ENCODE assay signal across 1 cellular context in genomic region chr3:41986566-41986965, GRCh38.
TF ChIP-seq lines count a peak whose summit lies in the region.

No MANE protein-coding gene starts in this region.

TF ChIP-seq in IMR-90, 13 proteins besides CTCF, POLR2A, EP300 and RAD21 (continued from another document):
- no peak for TF ChIP-seq ELK1 (IDR thresholded peaks at IDR 0.05; ENCODE audit: borderline replicate concordance, low read depth, low read length)
- no peak for TF ChIP-seq RFX5 (IDR thresholded peaks at IDR 0.05; ENCODE audit: low read depth, low read length)
- no peak for TF ChIP-seq MXI1 (IDR thresholded peaks at IDR 0.05; ENCODE audit: borderline replicate concordance, low read depth, low read length)
- TF ChIP-seq FOS (IDR thresholded peaks at IDR 0.05; ENCODE audit: low read depth, low read length) = no peak
- TF ChIP-seq USF2 (IDR thresholded peaks at IDR 0.05; ENCODE audit: low read depth, low read length) = no peak
- no peak for TF ChIP-seq MAFK (IDR thresholded peaks at IDR 0.05; ENCODE audit: low read depth, low read length)
- no peak for TF ChIP-seq NFE2L2 (IDR thresholded peaks at IDR 0.05; ENCODE audit: low read depth, low read length)
TF ChIP-seq in IMR-90: peak in this region for 0.
